26 cellular contexts compared by ENCODE assay signal in the genomic region with DNA sequence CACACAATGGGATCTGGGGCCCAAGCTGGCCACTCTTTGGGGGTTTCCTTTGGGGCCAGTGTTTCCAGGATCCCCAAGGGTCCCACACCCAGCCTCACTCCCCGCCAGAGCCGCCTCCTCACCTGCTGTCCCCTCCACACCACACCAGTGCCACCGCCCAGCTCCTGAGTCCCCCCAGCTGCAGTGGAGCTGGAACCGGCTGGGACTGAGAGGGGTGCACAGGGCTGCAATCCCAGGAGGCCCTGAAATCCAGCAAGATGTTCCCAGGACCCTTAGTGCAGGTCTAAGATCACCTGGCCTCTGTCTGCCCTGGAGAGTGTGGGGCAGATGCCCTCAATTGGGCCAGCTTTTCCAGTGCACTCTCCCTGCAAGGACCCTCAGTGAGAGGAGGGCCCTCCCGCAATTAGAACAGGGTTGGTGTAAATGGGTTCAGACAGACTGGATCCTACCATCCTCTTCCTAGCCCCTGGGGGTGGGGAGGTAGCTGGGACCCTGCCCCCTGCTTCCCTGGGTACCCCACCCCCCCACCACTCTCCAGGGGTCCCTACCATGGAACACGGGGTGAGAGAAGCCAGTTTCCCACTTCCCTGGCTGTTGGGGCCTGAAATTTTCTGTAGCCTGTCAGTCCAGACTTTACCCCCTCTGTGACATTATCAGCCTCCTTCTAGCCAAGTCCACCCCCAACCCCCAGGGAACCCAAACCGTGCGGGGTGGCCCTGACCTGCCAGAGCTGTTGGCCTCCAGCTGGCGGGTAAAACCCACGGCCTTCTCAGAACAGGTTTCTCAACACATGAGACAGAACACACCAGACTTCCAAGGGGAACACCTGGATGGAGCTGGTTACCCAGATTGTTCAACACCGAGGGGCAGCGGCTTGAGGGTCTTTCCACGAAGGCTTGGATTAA. TPM values are rescaled to one million over a fixed set of nuclear protein-coding genes. Genes with fewer than 3 reads are reported as not detected.
DNase-seq lines count a peak whose midpoint lies in the region; ATAC-seq and TF ChIP-seq lines count a peak whose summit lies in the region.
"Had no signal": no experiment of that assay in that cellular context is flagged by ENCODE, and none has a peak within 500 bp of the region (broad histone marks: within the 10 kb centered on the region; RNA-seq: fewer than 3 reads in every experiment).

No MANE protein-coding gene starts in this region.

- DNase-seq in H7 (peak; percentile 68), esophagus muscularis mucosa (ENCODE audit: extremely low spot score) (peak; percentile 82), omental fat pad (ENCODE audit: low spot score) (peak; percentile 11), NCI-H526 treated with DMSO at 0.1 percent for 48 hours (lab: John Stamatoyannopoulos, UW) (no peak)
- DNase-seq: activated naive CD8-positive, alpha-beta T cell treated with anti-CD3 and anti-CD28 coated beads, Interleukin-2, amount 50 U/mL, for 24 hours; body of pancreas; GDM1; glutamatergic neuron; HFFc6; NCI-H1048; NCI-H187; NCI-H748 treated with DMSO at 0.1 percent for 48 hours; Right ventricle myocardium superior; stimulated activated CD4-positive, alpha-beta T cell treated with anti-CD3 and anti-CD28 coated beads, Interleukin-2, amount 100 ng/mL, for 48 hours; stimulated activated naive CD4-positive, alpha-beta T cell treated with Interleukin-2 at 50 U/mL for 16 hours; SW 1271; thyroid gland had no signal

- H3K4me3 ChIP-seq in H7 (ENCODE audit: insufficient read depth, low read depth, low read length) (peak overlapping the region; percentile 23), HUES64 (ENCODE audit: low read length) (peak overlapping the region; percentile 32; the same call in 1 of the 2 replicates), esophagus muscularis mucosa (no peak overlapping the region)
- H3K4me3 ChIP-seq: body of pancreas, neural progenitor cell, thyroid gland had no signal

- no peak for TF ChIP-seq POLR2A in esophagus muscularis mucosa (IDR thresholded peaks at IDR 0.05; ENCODE audit: low read depth)

- H3K4me1 ChIP-seq in HUES64 (ENCODE audit: insufficient read depth, low read length) (peaks cover 41% of the 10 kb centered on the region), esophagus muscularis mucosa (peaks cover 0 to 20% (median 1%) of the 10 kb centered on the region in 4 donors)
- H3K4me1 ChIP-seq: body of pancreas had no signal

- no peak for TF ChIP-seq EP300 in esophagus muscularis mucosa (IDR thresholded peaks at IDR 0.05)

- H3K9me3 ChIP-seq in HUES64 (ENCODE audit: insufficient read depth, low read depth, low read length) (no peaks in the 10 kb centered on the region), esophagus muscularis mucosa (no peaks in the 10 kb centered on the region)
- H3K9me3 ChIP-seq: body of pancreas, thyroid gland had no signal

- H3K9ac ChIP-seq in HUES64 (ENCODE audit: low read depth, low read length): 0 out of 2 replicates have a peak overlapping the region, but pooled peaks have one; percentile 19
- H3K9ac ChIP-seq: neural progenitor cell had no signal

- intact Hi-C loops in esophagus muscularis mucosa (cut with DNase I): no loop called here

- TF ChIP-seq CTCF in esophagus muscularis mucosa (IDR thresholded peaks at IDR 0.05): no peak
- no peak for TF ChIP-seq CTCF in omental fat pad (IDR thresholded peaks at IDR 0.05)

- H3K27me3 ChIP-seq in H7 (ENCODE audit: control insufficient read depth, insufficient read depth, low read length): peaks cover 41% of the 10 kb centered on the region
- peaks cover 50% of the 10 kb centered on the region for H3K27me3 ChIP-seq in HUES64 (ENCODE audit: insufficient read depth, low read length)
- peaks cover 8 to 94% (median 34%) of the 10 kb centered on the region in 4 donors for H3K27me3 ChIP-seq in esophagus muscularis mucosa

- ATAC-seq in omental fat pad (ENCODE audit: low FRiP score) (no peak), GM21619 (IDR thresholded peaks at IDR 0.05; ENCODE audit: unreplicated experiment) (no peak), GM21515 (IDR thresholded peaks at IDR 0.05; ENCODE audit: unreplicated experiment) (no peak)
- ATAC-seq: activated naive CD8-positive, alpha-beta T cell treated with anti-CD3 and anti-CD28 coated beads, Interleukin-2, amount 50 U/mL, for 24 hours; body of pancreas had no signal

- H3K36me3 ChIP-seq in H7 (replicated peaks; ENCODE audit: control insufficient read depth, insufficient read depth, low read length) (no peaks in the 10 kb centered on the region), HUES64 (ENCODE audit: insufficient read depth, low read length) (no peaks in the 10 kb centered on the region), esophagus muscularis mucosa (no peaks in the 10 kb centered on the region)
- H3K36me3 ChIP-seq: neural progenitor cell, thyroid gland had no signal

- peak overlapping the region; percentile 62; the same call in 1 of the 2 replicates for H3K27ac ChIP-seq in HUES64 (ENCODE audit: low read depth, low read length)
- no peak overlapping the region for H3K27ac ChIP-seq in esophagus muscularis mucosa (replicated peaks in 1 of 4)
- H3K27ac ChIP-seq: body of pancreas, neural progenitor cell, thyroid gland had no signal

- 39% methylated on average over 12 of the region's 13 CpGs for WGBS in HUES64
- WGBS in esophagus muscularis mucosa: 36% methylated on average over 9 of the region's 13 CpGs

RNA-seq across cellular contexts. Expression of gene KRTAP10-12, which starts 7.0 kb away (rescaled TPM):
- total RNA-seq in H7 (2014; rRNA removed; shearing (Covaris generic)): not detected in 2 replicates
- polyA plus RNA-seq in HUES64 (2013, experiment 1 of 2): not detected
- not detected for polyA plus RNA-seq in HUES64 (2013, experiment 2 of 2)
- total RNA-seq in esophagus muscularis mucosa: not detected
- not detected for total RNA-seq in omental fat pad
- total RNA-seq: activated T-helper 2 cell treated with anti-CD3 and anti-CD28 coated beads, Interferon-gamma antibody, Interleukin-2, Interleukin-4, amounts not matched to agents 10 μg/mL and 5 μg/mL and 100 μg/mL, durations not matched to agents 14 hours and 24 hours and 36 hours; body of pancreas; CD8-positive, alpha-beta memory T cell; HFFc6; HT1080; mucosa of gallbladder; pulmonary artery endothelial cell; Right ventricle myocardium superior; thyroid gland had no signal
- polyA plus RNA-seq: CD8-positive, alpha-beta memory T cell had no signal

RNA-seq across cellular contexts. Expression of gene TSPEAR, which starts 7.4 kb away (rescaled TPM):
- 1.0 and 1.8 TPM in 2 replicates for total RNA-seq in H7 (2014; rRNA removed; shearing (Covaris generic))
- 0.35 TPM for polyA plus RNA-seq in HUES64 (2013, experiment 1 of 2)
- polyA plus RNA-seq in HUES64 (2013, experiment 2 of 2): 0.38 TPM
- total RNA-seq in esophagus muscularis mucosa (under 1 TPM in 2 of 4 donors, not detected in 2; under 0.01 to 0.23 TPM), omental fat pad (under 1 TPM in 1 of 4 donors, not detected in 3; 0.19 TPM)
- total RNA-seq: activated T-helper 2 cell treated with anti-CD3 and anti-CD28 coated beads, Interferon-gamma antibody, Interleukin-2, Interleukin-4, amounts not matched to agents 10 μg/mL and 5 μg/mL and 100 μg/mL, durations not matched to agents 14 hours and 24 hours and 36 hours; CD8-positive, alpha-beta memory T cell; HFFc6; HT1080; pulmonary artery endothelial cell had no signal

RNA-seq across cellular contexts. Expression of gene KRTAP12-1, which starts 22.0 kb away (rescaled TPM):
- total RNA-seq in H7 (2014; rRNA removed; shearing (Covaris generic)): 0.17 TPM in 1 of 2 replicates, not detected in the other
- polyA plus RNA-seq in HUES64 (2013, experiment 1 of 2): not detected
- not detected for polyA plus RNA-seq in HUES64 (2013, experiment 2 of 2)
- total RNA-seq in esophagus muscularis mucosa (not detected), omental fat pad (not detected)
- total RNA-seq: activated T-helper 2 cell treated with anti-CD3 and anti-CD28 coated beads, Interferon-gamma antibody, Interleukin-2, Interleukin-4, amounts not matched to agents 10 μg/mL and 5 μg/mL and 100 μg/mL, durations not matched to agents 14 hours and 24 hours and 36 hours; body of pancreas; CD8-positive, alpha-beta memory T cell; HFFc6; HT1080; mucosa of gallbladder; pulmonary artery endothelial cell; Right ventricle myocardium superior had no signal
- polyA plus RNA-seq: CD8-positive, alpha-beta memory T cell had no signal

RNA-seq across cellular contexts. Expression of gene KRTAP12-2, which starts 37.3 kb away (rescaled TPM):
- not detected in 2 replicates for total RNA-seq in H7 (2014; rRNA removed; shearing (Covaris generic))
- not detected for polyA plus RNA-seq in HUES64 (2013, experiment 1 of 2)
- polyA plus RNA-seq in HUES64 (2013, experiment 2 of 2): not detected
- total RNA-seq in esophagus muscularis mucosa (not detected), omental fat pad (not detected)
- total RNA-seq: activated T-helper 2 cell treated with anti-CD3 and anti-CD28 coated beads, Interferon-gamma antibody, Interleukin-2, Interleukin-4, amounts not matched to agents 10 μg/mL and 5 μg/mL and 100 μg/mL, durations not matched to agents 14 hours and 24 hours and 36 hours; body of pancreas; CD8-positive, alpha-beta memory T cell; HFFc6; HT1080; mucosa of gallbladder; pulmonary artery endothelial cell; Right ventricle myocardium superior had no signal
- polyA plus RNA-seq: CD8-positive, alpha-beta memory T cell had no signal

RNA-seq across cellular contexts. Expression of gene KRTAP12-3, which starts 46.3 kb away (rescaled TPM):
- not detected in 2 replicates for total RNA-seq in H7 (2014; rRNA removed; shearing (Covaris generic))
- polyA plus RNA-seq in HUES64 (2013, experiment 1 of 2): not detected
- polyA plus RNA-seq in HUES64 (2013, experiment 2 of 2): not detected
- total RNA-seq in esophagus muscularis mucosa (not detected), omental fat pad (not detected)
- total RNA-seq: activated T-helper 2 cell treated with anti-CD3 and anti-CD28 coated beads, Interferon-gamma antibody, Interleukin-2, Interleukin-4, amounts not matched to agents 10 μg/mL and 5 μg/mL and 100 μg/mL, durations not matched to agents 14 hours and 24 hours and 36 hours; body of pancreas; CD8-positive, alpha-beta memory T cell; HFFc6; HT1080; mucosa of gallbladder; pulmonary artery endothelial cell; Right ventricle myocardium superior; thyroid gland had no signal
- polyA plus RNA-seq: CD8-positive, alpha-beta memory T cell had no signal

Comparison
In these comparisons a context has a peak if more than half of its experiments do, and no peak if none do; other contexts are left out.
1. H3K4me3 ChIP-seq: peak in H7 (single experiment) and HUES64 (single experiment); none in esophagus muscularis mucosa (0 of 4).